In genomic region chr12:75711276-75711675, GRCh38 we compare ENCODE assay signal across 32 cellular contexts.
DNase-seq lines count a peak whose midpoint lies in the region; ATAC-seq, FAIRE-seq and TF ChIP-seq lines count a peak whose summit lies in the region.
"Had no signal": no experiment of that assay in that cellular context is flagged by ENCODE, and none has a peak within 500 bp of the region (broad histone marks: within the 10 kb centered on the region; RNA-seq: fewer than 3 reads in every experiment).

No MANE protein-coding gene starts in this region.

- no peak for ATAC-seq in A549
- ATAC-seq in GM18498 (IDR thresholded peaks at IDR 0.05; ENCODE audit: unreplicated experiment): no peak
- ATAC-seq: activated CD4-positive, alpha-beta T cell treated with anti-CD3 and anti-CD28 coated beads for 36 hours; activated CD8-positive, alpha-beta T cell treated with anti-CD3 and anti-CD28 coated beads, Interleukin-2, amount 10 ng/mL, durations not matched to agents 7 days and 5 days; lower lobe of right lung; sciatic nerve; stimulated activated memory B cell treated with anti-CD40 and anti-IgM and Interleukin-4, amounts not matched to agents 10 μg/mL and 1 μg/mL and 100 μg/mL, for 72 hours had no signal

- H3K4me2 ChIP-seq in A549: peak overlapping the region; percentile 64; the same call in 2 of the 3 replicates

- H3K4me3 ChIP-seq in A549: no peak overlapping the region
- no peak overlapping the region for H3K4me3 ChIP-seq in HUES48 (ENCODE audit: low read depth, low read length)
- H3K4me3 ChIP-seq in esophagus (ENCODE audit: low read depth in 1 of 2, low read length in 2 of 2): no peak overlapping the region
- H3K4me3 ChIP-seq: ascending aorta, HAP-1, lower lobe of right lung, SK-N-MC had no signal

- CTCF ChIA-PET in A549 (lab: Yijun Ruan, JAX): interaction anchor here (1.0 kb wide), 1 partner anchor 14 kb away, joined by 3 read pairs; no protein-coding TSS in a partner anchor

- H3K27ac ChIP-seq in A549 (peak overlapping the region; percentile 63 to 79), HUES48 (ENCODE audit: low read depth, low read length) (peak overlapping the region; percentile 33), esophagus (ENCODE audit: low read depth in 2 of 2, low read length in 1 of 2) (peak overlapping the region; percentile 71 to 85), substantia nigra (ENCODE audit: low read depth, low read length, poor library complexity, severe bottlenecking) (no peak overlapping the region)
- H3K27ac ChIP-seq: ascending aorta, lower lobe of right lung, SK-N-MC had no signal

- POLR2A ChIA-PET in A549 (lab: Yijun Ruan, JAX): interaction anchor here (1.2 kb wide), 1 partner anchor 319 kb away, joined by 5 read pairs; no protein-coding TSS in a partner anchor

- TF ChIP-seq RAD21 in A549 (conservative IDR thresholded peaks at IDR 0.05 in 1 of 2, IDR thresholded peaks at IDR 0.05 in 1 of 2): no peak

- H3K27me3 Mint-ChIP-seq in nephron progenitor cell (ENCODE audit: low read depth, poor library complexity): peaks cover 6% of the 10 kb centered on the region
- H3K27me3 Mint-ChIP-seq: central memory CD8-positive, alpha-beta T cell; progenitor cell of endocrine pancreas; stimulated activated memory B cell treated with anti-CD40 and anti-IgM and Interleukin-4, amounts not matched to agents 10 μg/mL and 1 μg/mL and 100 μg/mL, for 72 hours had no signal

- no peak for TF ChIP-seq EP300 in A549 (IDR thresholded peaks at IDR 0.05)

- peak overlapping the region; percentile 23 for H3K27ac Mint-ChIP-seq in nephron progenitor cell
- H3K27ac Mint-ChIP-seq: activated CD4-positive, alpha-beta T cell treated with anti-CD3 and anti-CD28 coated beads for 36 hours; activated CD8-positive, alpha-beta T cell treated with anti-CD3 and anti-CD28 coated beads, Interleukin-2, amount 10 ng/mL, durations not matched to agents 7 days and 5 days; activated naive CD8-positive, alpha-beta T cell treated with anti-CD3 and anti-CD28 coated beads for 36 hours; B cell; progenitor cell of endocrine pancreas; stimulated activated memory B cell treated with anti-CD40 and anti-IgM and Interleukin-4, amounts not matched to agents 10 μg/mL and 1 μg/mL and 100 μg/mL, for 72 hours had no signal

- H3K4me1 Mint-ChIP-seq in nephron progenitor cell: peaks cover 96% of the 10 kb centered on the region
- H3K4me1 Mint-ChIP-seq: B cell; central memory CD8-positive, alpha-beta T cell had no signal

- 96% methylated on average over 2 of the region's 2 CpGs for WGBS in A549 (ENCODE audit: missing lambda C conversion rate)
- WGBS in esophagus, 2 donors: 79 to 87% methylated on average over 2 of the region's 2 CpGs

- no peaks in the 10 kb centered on the region for H3K27me3 ChIP-seq in HUES48 (ENCODE audit: control insufficient read depth, insufficient read depth, low read length)
- H3K27me3 ChIP-seq in esophagus (ENCODE audit: control insufficient read depth in 1 of 2, insufficient read depth in 2 of 2, low read length in 2 of 2): no peaks in the 10 kb centered on the region
- H3K27me3 ChIP-seq: ascending aorta had no signal

- H3K36me3 ChIP-seq in HUES48 (ENCODE audit: control insufficient read depth, insufficient read depth, low read length) (no peaks in the 10 kb centered on the region), esophagus (ENCODE audit: control insufficient read depth in 2 of 2, insufficient read depth in 2 of 2, low read length in 1 of 2) (no peaks in the 10 kb centered on the region)
- H3K36me3 ChIP-seq: ascending aorta, HAP-1, lower lobe of right lung had no signal

- H3K9me3 ChIP-seq in A549 (no peaks in the 10 kb centered on the region), HUES48 (ENCODE audit: control insufficient read depth, insufficient read depth, low read length) (no peaks in the 10 kb centered on the region), esophagus (ENCODE audit: control insufficient read depth in 2 of 2, insufficient read depth in 1 of 2, low read depth in 1 of 2, low read length in 1 of 2) (no peaks in the 10 kb centered on the region)
- H3K9me3 ChIP-seq: ascending aorta, HAP-1, lower lobe of right lung had no signal

- in situ Hi-C loops in ACHN (cut with HindIII; ENCODE audit: low pct_ligation_motif_present, low pct_unique_long_range_greater_than_20kb, low sequenced_read_pairs): no loop called here

- no peaks in the 10 kb centered on the region for H3K36me3 Mint-ChIP-seq in nephron progenitor cell (ENCODE audit: low read depth)
- H3K36me3 Mint-ChIP-seq: activated naive CD8-positive, alpha-beta T cell treated with anti-CD3 and anti-CD28 coated beads for 36 hours; stimulated activated memory B cell treated with anti-CD40 and anti-IgM and Interleukin-4, amounts not matched to agents 10 μg/mL and 1 μg/mL and 100 μg/mL, for 72 hours had no signal

- TF ChIP-seq CTCF in A549 (IDR thresholded peaks at IDR 0.05): no peak
- no peak for TF ChIP-seq CTCF in nephron progenitor cell (IDR thresholded peaks at IDR 0.05)

- H3K9me3 Mint-ChIP-seq in nephron progenitor cell: no peaks in the 10 kb centered on the region
- H3K9me3 Mint-ChIP-seq: activated naive CD8-positive, alpha-beta T cell treated with anti-CD3 and anti-CD28 coated beads for 36 hours; central memory CD8-positive, alpha-beta T cell; stimulated activated memory B cell treated with anti-CD40 and anti-IgM and Interleukin-4, amounts not matched to agents 10 μg/mL and 1 μg/mL and 100 μg/mL, for 72 hours had no signal

- H3K4me3 Mint-ChIP-seq in nephron progenitor cell: no peak overlapping the region
- H3K4me3 Mint-ChIP-seq: activated CD4-positive, alpha-beta T cell treated with anti-CD3 and anti-CD28 coated beads for 36 hours; activated CD8-positive, alpha-beta T cell treated with anti-CD3 and anti-CD28 coated beads, Interleukin-2, amount 10 ng/mL, durations not matched to agents 7 days and 5 days; activated naive CD8-positive, alpha-beta T cell treated with anti-CD3 and anti-CD28 coated beads for 36 hours; B cell; central memory CD8-positive, alpha-beta T cell; stimulated activated memory B cell treated with anti-CD40 and anti-IgM and Interleukin-4, amounts not matched to agents 10 μg/mL and 1 μg/mL and 100 μg/mL, for 72 hours had no signal

- no peak for FAIRE-seq in A549 (lab: Jason Lieb, UNC)
- FAIRE-seq: endometrium had no signal

- TF ChIP-seq POLR2A in A549 (IDR thresholded peaks at IDR 0.05; ENCODE audit: low read length): no peak

- no peak overlapping the region for H3K9ac ChIP-seq in HUES48 (ENCODE audit: low read depth, low read length)

- DNase-seq in A549 (ENCODE audit: low read depth in 1 of 2, low spot score in 1 of 2): no peak
- no peak for DNase-seq in nephron progenitor cell
- DNase-seq in NCI-H345 (lab: John Stamatoyannopoulos, UW): no peak
- DNase-seq in substantia nigra (lab: John Stamatoyannopoulos, UW): no peak
- DNase-seq in ACHN: no peak
- DNase-seq: activated CD4-positive, alpha-beta T cell treated with anti-CD3 and anti-CD28 coated beads for 36 hours; activated CD8-positive, alpha-beta T cell treated with anti-CD3 and anti-CD28 coated beads, Interleukin-2, amount 10 ng/mL, durations not matched to agents 7 days and 5 days; activated effector memory CD4-positive, alpha-beta T cell treated with anti-CD3 and anti-CD28 coated beads, Interleukin-2, amount 50 U/mL, for 16 hours; activated naive CD8-positive, alpha-beta T cell treated with anti-CD3 and anti-CD28 coated beads for 36 hours; activated T-cell treated with anti-CD3 and anti-CD28 coated beads for 4 hours; KBM-7; lower lobe of right lung; MM.1S; NCI-H1417; NCI-H2081 treated with DMSO at 0.1 percent for 48 hours; NCI-H446; RPMI8226; stimulated activated CD4-positive, alpha-beta T cell treated with anti-CD3 and anti-CD28 coated beads, Interleukin-12 subunit alpha, Interleukin-12 subunit beta, amount 100 ng/mL, for 4 hours; stimulated activated CD4-positive, alpha-beta T cell treated with anti-CD3 and anti-CD28 coated beads, Interleukin-4, amount 100 ng/mL, for 4 hours; T-helper 2 cell had no signal

- peaks cover 70% of the 10 kb centered on the region for H3K4me1 ChIP-seq in A549
- H3K4me1 ChIP-seq in HUES48 (ENCODE audit: control insufficient read depth, insufficient read depth, low read length): peaks cover 39% of the 10 kb centered on the region
- H3K4me1 ChIP-seq in esophagus (ENCODE audit: control insufficient read depth in 2 of 2, insufficient read depth in 2 of 2, low read length in 1 of 2): peaks cover 0 to 7% of the 10 kb centered on the region in 2 donors

TF ChIP-seq in A549, 52 proteins besides CTCF, POLR2A, EP300 and RAD21:
- TF ChIP-seq JUNB (IDR thresholded peaks at IDR 0.05) (no peak), TP53 (CRISPR knock-in tag; IDR thresholded peaks at IDR 0.05) (no peak), EHF (CRISPR knock-in tag; IDR thresholded peaks at IDR 0.05) (no peak)
- TF ChIP-seq, protein P1, sequence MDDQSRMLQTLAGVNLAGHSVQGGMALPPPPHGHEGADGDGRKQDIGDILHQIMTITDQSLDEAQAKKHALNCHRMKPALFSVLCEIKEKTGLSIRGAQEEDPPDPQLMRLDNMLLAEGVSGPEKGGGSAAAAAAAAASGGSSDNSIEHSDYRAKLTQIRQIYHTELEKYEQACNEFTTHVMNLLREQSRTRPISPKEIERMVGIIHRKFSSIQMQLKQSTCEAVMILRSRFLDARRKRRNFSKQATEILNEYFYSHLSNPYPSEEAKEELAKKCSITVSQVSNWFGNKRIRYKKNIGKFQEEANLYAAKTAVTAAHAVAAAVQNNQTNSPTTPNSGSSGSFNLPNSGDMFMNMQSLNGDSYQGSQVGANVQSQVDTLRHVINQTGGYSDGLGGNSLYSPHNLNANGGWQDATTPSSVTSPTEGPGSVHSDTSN (IDR thresholded peaks at IDR 0.05): no peak
